Comparison of ENCODE assay signal across 1 cellular context in genomic region chr17:39737761-39738567, GRCh38.
TF ChIP-seq lines count a peak whose summit lies in the region.

TSS of gene GRB7 (plus strand) at chr17:39737938. CDS start at chr17:39742302, 4,364 bp downstream.

TF ChIP-seq in HepG2, 621 proteins besides CTCF, POLR2A, EP300 and RAD21 (continued from another document):
- no peak for TF ChIP-seq ZBTB49 (CRISPR knock-in tag; IDR thresholded peaks at IDR 0.05; ENCODE audit: borderline replicate concordance)
- TF ChIP-seq FOXO1 (CRISPR knock-in tag; IDR thresholded peaks at IDR 0.05) = no peak
- TF ChIP-seq ZFX (CRISPR knock-in tag; IDR thresholded peaks at IDR 0.05; ENCODE audit: low read depth) = peak; percentile 85
- peak; percentile 1; the same call in 1 of the 2 replicates for TF ChIP-seq KDM5A (IDR thresholded peaks at IDR 0.05; ENCODE audit: borderline replicate concordance, low read length)
- TF ChIP-seq ZNF672 (CRISPR knock-in tag; IDR thresholded peaks at IDR 0.05) = no peak
- TF ChIP-seq ZNF580 (CRISPR knock-in tag; IDR thresholded peaks at IDR 0.05; ENCODE audit: borderline replicate concordance, low read depth) = peak; percentile 61; the same call in 1 of the 2 replicates
- no peak for TF ChIP-seq HMGA1 (CRISPR knock-in tag; conservative IDR thresholded peaks at IDR 0.05)
- no peak for TF ChIP-seq ZNF589 (CRISPR knock-in tag; conservative IDR thresholded peaks at IDR 0.05)
- TF ChIP-seq MAFF (IDR thresholded peaks at IDR 0.05; ENCODE audit: low read depth, low read length) = no peak
- peak; percentile 24; the same call in 1 of the 2 replicates for TF ChIP-seq ARHGAP35 (CRISPR knock-in tag; IDR thresholded peaks at IDR 0.05; ENCODE audit: borderline replicate concordance)
- no peak for TF ChIP-seq KLF13 (CRISPR knock-in tag; IDR thresholded peaks at IDR 0.05)
- TF ChIP-seq E2F2 (CRISPR knock-in tag; IDR thresholded peaks at IDR 0.05; ENCODE audit: borderline replicate concordance) = no peak
- no peak for TF ChIP-seq RBAK (CRISPR knock-in tag; IDR thresholded peaks at IDR 0.05)
- peak; percentile 9; the same call in 1 of the 2 replicates for TF ChIP-seq NCOR1 (IDR thresholded peaks at IDR 0.05; ENCODE audit: borderline replicate concordance, low read length)
- no peak for TF ChIP-seq TCF12 (IDR thresholded peaks at IDR 0.05)
- no peak; the same call in 1 of the 2 replicates for TF ChIP-seq TCF12 (CRISPR knock-in tag; IDR thresholded peaks at IDR 0.05)
- no peak for TF ChIP-seq MZF1 (CRISPR knock-in tag; IDR thresholded peaks at IDR 0.05; ENCODE audit: borderline replicate concordance)
- TF ChIP-seq TERF1 (CRISPR knock-in tag; IDR thresholded peaks at IDR 0.05) = no peak
- peak; percentile 55; the same call in 1 of the 2 replicates for TF ChIP-seq PHF8 (CRISPR knock-in tag; IDR thresholded peaks at IDR 0.05)
- no peak for TF ChIP-seq ZBTB25 (CRISPR knock-in tag; IDR thresholded peaks at IDR 0.05)
- TF ChIP-seq PATZ1 (CRISPR knock-in tag; IDR thresholded peaks at IDR 0.05) = peak; percentile 93
